ENCODE assay signal across 1 cellular context in the genomic region with DNA sequence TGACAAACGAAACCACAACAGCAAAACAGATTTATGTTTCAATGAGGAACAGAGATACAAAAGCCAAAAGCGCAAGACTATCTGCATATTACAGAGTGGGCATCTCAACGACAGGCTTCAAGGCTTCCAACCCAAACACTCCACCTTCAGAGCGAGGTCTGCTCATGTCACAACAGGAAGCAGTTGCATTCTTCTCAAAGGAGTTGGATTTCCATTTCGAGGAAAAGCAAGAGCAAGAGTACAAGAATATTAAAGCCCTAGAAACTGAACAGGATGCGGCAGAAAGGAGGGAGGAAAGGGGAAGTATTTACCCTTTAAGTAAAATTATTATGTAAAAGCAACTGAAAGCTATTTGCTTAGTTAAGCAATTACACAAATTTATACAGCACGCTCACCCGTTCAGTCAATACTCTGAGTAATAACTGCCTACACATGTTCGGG.
TF ChIP-seq lines count a peak whose summit lies in the region.

No MANE protein-coding gene starts in this region.

TF ChIP-seq in WTC11, 78 proteins besides CTCF, POLR2A, EP300 and RAD21 (continued from another document):
- TF ChIP-seq FOXP4 (CRISPR knock-in tag; IDR thresholded peaks at IDR 0.05) = no peak
- TF ChIP-seq TEAD4 (CRISPR knock-in tag; IDR thresholded peaks at IDR 0.05) = no peak
- TF ChIP-seq, protein P1, sequence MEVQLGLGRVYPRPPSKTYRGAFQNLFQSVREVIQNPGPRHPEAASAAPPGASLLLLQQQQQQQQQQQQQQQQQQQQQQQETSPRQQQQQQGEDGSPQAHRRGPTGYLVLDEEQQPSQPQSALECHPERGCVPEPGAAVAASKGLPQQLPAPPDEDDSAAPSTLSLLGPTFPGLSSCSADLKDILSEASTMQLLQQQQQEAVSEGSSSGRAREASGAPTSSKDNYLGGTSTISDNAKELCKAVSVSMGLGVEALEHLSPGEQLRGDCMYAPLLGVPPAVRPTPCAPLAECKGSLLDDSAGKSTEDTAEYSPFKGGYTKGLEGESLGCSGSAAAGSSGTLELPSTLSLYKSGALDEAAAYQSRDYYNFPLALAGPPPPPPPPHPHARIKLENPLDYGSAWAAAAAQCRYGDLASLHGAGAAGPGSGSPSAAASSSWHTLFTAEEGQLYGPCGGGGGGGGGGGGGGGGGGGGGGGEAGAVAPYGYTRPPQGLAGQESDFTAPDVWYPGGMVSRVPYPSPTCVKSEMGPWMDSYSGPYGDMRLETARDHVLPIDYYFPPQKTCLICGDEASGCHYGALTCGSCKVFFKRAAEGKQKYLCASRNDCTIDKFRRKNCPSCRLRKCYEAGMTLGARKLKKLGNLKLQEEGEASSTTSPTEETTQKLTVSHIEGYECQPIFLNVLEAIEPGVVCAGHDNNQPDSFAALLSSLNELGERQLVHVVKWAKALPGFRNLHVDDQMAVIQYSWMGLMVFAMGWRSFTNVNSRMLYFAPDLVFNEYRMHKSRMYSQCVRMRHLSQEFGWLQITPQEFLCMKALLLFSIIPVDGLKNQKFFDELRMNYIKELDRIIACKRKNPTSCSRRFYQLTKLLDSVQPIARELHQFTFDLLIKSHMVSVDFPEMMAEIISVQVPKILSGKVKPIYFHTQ (CRISPR knock-in tag; IDR thresholded peaks at IDR 0.05) = no peak
- TF ChIP-seq CREB1 (CRISPR knock-in tag; IDR thresholded peaks at IDR 0.05) = no peak
